ENCODE assay signal across 14 cellular contexts in the genomic region with DNA sequence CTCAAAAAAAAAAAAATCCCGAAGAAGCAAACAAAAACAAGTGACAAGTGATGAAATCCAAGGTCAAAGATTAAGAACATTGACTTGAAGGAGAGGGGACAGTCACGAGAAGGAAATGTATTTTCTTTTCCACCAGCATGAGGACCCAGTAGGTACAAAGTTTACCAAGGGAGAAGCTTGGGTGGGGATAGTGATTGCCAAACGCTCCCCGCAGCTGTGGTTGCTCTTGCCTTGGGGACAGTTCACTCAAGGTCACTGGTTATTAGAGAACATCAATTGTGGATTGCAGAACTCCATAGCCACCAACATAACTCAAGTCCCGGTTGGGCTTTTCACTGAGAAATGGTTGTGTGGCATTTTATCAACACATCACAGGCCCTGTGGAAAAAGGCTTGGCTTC. TPM values are rescaled to one million over a fixed set of nuclear protein-coding genes. Genes with fewer than 3 reads are reported as not detected.
A peak's percentile ranks its signal among the peaks of the same experiment; 100 is the strongest.
DNase-seq lines count a peak whose midpoint lies in the region; ATAC-seq and FAIRE-seq lines count a peak whose summit lies in the region.
"Had no signal": no experiment of that assay in that cellular context is flagged by ENCODE, and none has a peak within 500 bp of the region (broad histone marks: within the 10 kb centered on the region; RNA-seq: fewer than 3 reads in every experiment).

No MANE protein-coding gene starts in this region.

- H3K27me3 ChIP-seq in HAP-1 (ENCODE audit: low read depth), result no peaks in the 10 kb centered on the region
- no peaks in the 10 kb centered on the region for H3K27me3 ChIP-seq in subcutaneous abdominal adipose tissue (ENCODE audit: control insufficient read depth in 5 of 5, insufficient read depth in 4 of 5, low read length in 5 of 5)

- no peak overlapping the region for H3K9ac ChIP-seq in subcutaneous abdominal adipose tissue (ENCODE audit: low read length in 5 of 5)

- ATAC-seq in left colon, result peak; percentile 76
- ATAC-seq: PC-3 had no signal

- intact Hi-C loops in left colon (cut with DNase I, micrococcal nuclease), result no loop called here

- no peaks in the 10 kb centered on the region for H3K9me3 ChIP-seq in HAP-1
- no peaks in the 10 kb centered on the region for H3K9me3 ChIP-seq in subcutaneous abdominal adipose tissue (ENCODE audit: control insufficient read depth in 5 of 5, low read length in 5 of 5)

- H3K4me3 ChIP-seq in HAP-1 (no peak overlapping the region), subcutaneous abdominal adipose tissue (ENCODE audit: low read depth in 1 of 5, low read length in 5 of 5) (peak overlapping the region in 1 of 5 donors; percentile 0)

- H3K36me3 ChIP-seq in HAP-1 (replicated peaks) (no peaks in the 10 kb centered on the region), subcutaneous abdominal adipose tissue (ENCODE audit: control insufficient read depth in 5 of 5, insufficient read depth in 5 of 5, low read length in 5 of 5) (no peaks in the 10 kb centered on the region)

- peak overlapping the region; percentile 18 for H3K27ac ChIP-seq in subcutaneous abdominal adipose tissue (ENCODE audit: low read depth, low read length)

- in situ Hi-C loops in HAP-1 (cut with MboI; ENCODE audit: low sequenced_read_pairs), result loop anchor here (25.0 kb wide), 2 partner anchors 287 to 412 kb away; a partner anchor contains a TSS

- DNase-seq in HAP-1 (ENCODE audit: low spot score in 2 of 2) (peak; percentile 38 to 43), RPMI7951 (ENCODE audit: low read depth) (peak; percentile 43), left colon (peak; percentile 16 to 47), NK-92 (lab: John Stamatoyannopoulos, UW; ENCODE audit: unreplicated experiment) (no peak), cortex of kidney (lab: John Stamatoyannopoulos, UW) (no peak), RCC 7860 (ENCODE audit: low spot score) (no peak), NCI-H1694 (lab: John Stamatoyannopoulos, UW) (no peak)
- DNase-seq: activated B cell treated with CpG ODN at 0.5 μM for 24 hours, activated gamma-delta T cell treated with Interleukin-2 at 50 U/mL for 16 hours, DMS 273 treated with DMSO at 0.1 percent for 48 hours, head of caudate nucleus, PC-3 had no signal

- no peak for FAIRE-seq in RCC 7860 (lab: Jason Lieb, UNC)
- FAIRE-seq: colon had no signal

- H3K4me1 ChIP-seq in HAP-1, result peaks cover 10% of the 10 kb centered on the region
- H3K4me1 ChIP-seq in subcutaneous abdominal adipose tissue (ENCODE audit: control insufficient read depth in 5 of 5, insufficient read depth in 5 of 5, low read length in 5 of 5), result peaks cover 2 to 13% (median 10%) of the 10 kb centered on the region in 5 donors

RNA-seq across cellular contexts. Expression of a gene that starts 27.0 kb away (rescaled TPM):
- total RNA-seq in RPMI7951 (2014; rRNA removed; shearing (Covaris generic)), result 118 and 137 TPM in 2 replicates
- 10 to 100 TPM; 82.8 to 91.6 TPM for total RNA-seq in left colon

RNA-seq across cellular contexts. Expression of a gene that starts 27.3 kb away (rescaled TPM):
- total RNA-seq in RPMI7951 (2014; rRNA removed; shearing (Covaris generic)), result 22.1 and 32.4 TPM in 2 replicates
- total RNA-seq in left colon, result 10 to 100 TPM; 34.4 to 43.7 TPM

Comparison
In these comparisons a context has a peak if more than half of its experiments do, and no peak if none do; other contexts are left out.
1. DNase-seq: peak in HAP-1 (2 of 2), RPMI7951 (single experiment) and left colon (2 of 2); none in NK-92 (single experiment), cortex of kidney (single experiment), RCC 7860 (single experiment) and NCI-H1694 (single experiment).